ENCODE assay signal across 10 cellular contexts in the genomic region with DNA sequence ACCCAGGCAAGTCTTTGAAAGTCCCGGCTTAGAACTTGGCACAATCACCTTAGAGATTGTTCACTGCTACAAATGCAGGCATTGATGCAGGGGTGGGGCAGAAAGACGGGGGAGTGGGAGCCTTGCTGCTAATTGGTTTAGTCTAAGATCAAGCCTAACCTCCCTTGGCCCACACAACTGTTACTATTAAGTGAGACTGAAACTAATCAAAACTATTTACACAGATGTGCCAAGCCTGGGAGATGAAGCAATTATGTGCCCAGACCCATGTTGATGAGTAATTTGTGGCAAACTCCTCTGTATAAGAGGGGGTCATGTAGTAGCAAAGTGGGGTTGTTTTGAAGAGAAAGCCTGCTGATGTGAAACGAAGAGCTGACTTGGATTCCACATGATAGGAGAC.
DNase-seq lines count a peak whose midpoint lies in the region; ATAC-seq and TF ChIP-seq lines count a peak whose summit lies in the region.
"Had no signal": no experiment of that assay in that cellular context is flagged by ENCODE, and none has a peak within 500 bp of the region (broad histone marks: within the 10 kb centered on the region; RNA-seq: fewer than 3 reads in every experiment).

No MANE protein-coding gene starts in this region.

- TF ChIP-seq CTCF in AG04450 (IDR thresholded peaks at IDR 0.05; ENCODE audit: low read depth, low read length), result no peak
- no peak for TF ChIP-seq CTCF in esophagus squamous epithelium (IDR thresholded peaks at IDR 0.05)

- no peaks in the 10 kb centered on the region for H3K9me3 Mint-ChIP-seq in T-cell

- H3K36me3 ChIP-seq in esophagus squamous epithelium, result no peaks in the 10 kb centered on the region

- H3K27ac ChIP-seq in AG04450 (ENCODE audit: low read depth, low read length), result peak overlapping the region; percentile 47
- peak overlapping the region; percentile 2 to 68 (median 45) for H3K27ac ChIP-seq in esophagus squamous epithelium

- peaks cover 15 to 47% (median 24%) of the 10 kb centered on the region in 3 donors for H3K4me1 ChIP-seq in esophagus squamous epithelium

- WGBS in esophagus squamous epithelium, 2 donors, result 9 to 13% methylated on average over 3 of the region's 3 CpGs

- peaks cover 80 to 96% (median 93%) of the 10 kb centered on the region in 3 donors for H3K4me1 Mint-ChIP-seq in T-cell

- H3K27me3 ChIP-seq in AG04450 (ENCODE audit: control insufficient read depth, insufficient read depth, low read length) (no peaks in the 10 kb centered on the region), esophagus squamous epithelium (no peaks in the 10 kb centered on the region)
- H3K27me3 ChIP-seq: body of pancreas had no signal

- H3K4me3 Mint-ChIP-seq in T-cell, result peak overlapping the region; percentile 13 to 58 (median 21)

- POLR2A ChIA-PET in AG04450 (lab: Yijun Ruan, JAX) (interaction anchor here (0.7 to 1.5 kb wide), 3 partner anchors 10 to 35 kb away, joined by 3 read pairs; no protein-coding TSS in a partner anchor), T-cell (lab: Charles Lee) (interaction anchor here in 1 of 2 donors (0.7 to 1.0 kb wide), 2 partner anchors 685 to 758 kb away, joined by 3 to 7 read pairs; no protein-coding TSS in a partner anchor)

- H3K27ac Mint-ChIP-seq in T-cell, result peak overlapping the region; percentile 94

- no peak for TF ChIP-seq POLR2A in esophagus squamous epithelium (IDR thresholded peaks at IDR 0.05)

- ATAC-seq in GM18868 (IDR thresholded peaks at IDR 0.05; ENCODE audit: unreplicated experiment) (peak; percentile 66), T-cell (replicated peaks in 1 of 4) (no peak), GM21423 (IDR thresholded peaks at IDR 0.05; ENCODE audit: unreplicated experiment) (no peak), GM18502 (IDR thresholded peaks at IDR 0.05; ENCODE audit: poor library complexity, unreplicated experiment) (no peak)
- ATAC-seq: body of pancreas had no signal

- H3K4me3 ChIP-seq in AG04450 (ENCODE audit: low read depth, low read length) (no peak overlapping the region), esophagus squamous epithelium (no peak overlapping the region)
- H3K4me3 ChIP-seq: body of pancreas had no signal

- H3K9me3 ChIP-seq in AG04450 (ENCODE audit: control insufficient read depth, insufficient read depth, low read length), result no peaks in the 10 kb centered on the region
- H3K9me3 ChIP-seq in esophagus squamous epithelium, result no peaks in the 10 kb centered on the region
- H3K9me3 ChIP-seq: body of pancreas had no signal

- intact Hi-C loops in esophagus squamous epithelium (cut with DNase I), result no loop called here

- CTCF ChIA-PET in AG04450 (lab: Charles Lee), result interaction anchor here (0.7 to 1.3 kb wide), 3 partner anchors 20 to 155 kb away, joined by 3 to 4 read pairs (median 3); no protein-coding TSS in a partner anchor
- CTCF ChIA-PET in T-cell (lab: Charles Lee), result interaction anchor here (0.6 to 1.0 kb wide), 2 partner anchors 18 to 1395 kb away, joined by 3 read pairs; no protein-coding TSS in a partner anchor

- no peaks in the 10 kb centered on the region for H3K36me3 Mint-ChIP-seq in T-cell

- no peaks in the 10 kb centered on the region for H3K27me3 Mint-ChIP-seq in T-cell

- DNase-seq in AG04450 (ENCODE audit: low read depth, low spot score) (no peak), T-cell (no peak), esophagus squamous epithelium (lab: John Stamatoyannopoulos, UW) (no peak), ureter (ENCODE audit: low spot score) (no peak), NCI-H1694 (lab: John Stamatoyannopoulos, UW) (no peak)
- DNase-seq: body of pancreas, NCI-H2081 had no signal
